Comparison of ENCODE assay signal across 8 cellular contexts in the genomic region with DNA sequence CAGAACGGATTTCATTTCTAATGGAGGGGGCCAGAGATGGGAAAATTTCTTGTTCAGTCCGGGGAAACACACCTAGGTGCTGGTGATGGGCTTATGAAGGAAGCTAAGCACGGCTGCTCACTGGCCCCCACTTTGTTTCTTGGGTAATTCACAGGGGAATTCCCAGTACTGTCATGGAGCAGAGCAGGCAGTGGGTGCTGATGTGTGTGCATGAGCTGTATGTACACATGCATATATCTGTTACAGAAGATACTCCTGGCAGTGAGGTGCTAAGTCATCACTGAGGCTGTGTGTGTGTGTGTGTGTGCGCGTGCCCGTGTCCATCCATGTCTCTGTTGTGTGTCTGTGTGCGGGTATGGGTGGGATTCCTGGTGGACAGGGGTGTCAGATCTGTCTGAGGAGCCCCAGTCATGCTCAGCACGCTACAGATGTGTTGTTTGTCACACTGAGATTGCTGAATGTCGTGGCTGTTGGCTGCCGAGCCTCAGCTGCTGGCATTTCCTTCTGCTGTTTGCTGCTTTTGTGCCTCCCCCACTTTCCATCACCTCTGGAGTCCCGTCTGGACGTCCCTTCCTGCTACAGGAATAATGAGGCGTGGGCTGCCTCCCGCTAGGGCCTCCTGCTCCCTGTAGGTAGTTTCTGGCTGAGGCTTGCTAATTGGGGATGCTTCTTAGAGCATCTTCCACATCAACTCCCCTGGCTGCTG. TPM values are rescaled to one million over a fixed set of nuclear protein-coding genes. Genes with fewer than 3 reads are reported as not detected.
DNase-seq lines count a peak whose midpoint lies in the region; ATAC-seq lines count a peak whose summit lies in the region.

No MANE protein-coding gene starts in this region.

- ATAC-seq in GM19395 (IDR thresholded peaks at IDR 0.05; ENCODE audit: unreplicated experiment), result peak; percentile 43
- ATAC-seq in HG03342 (IDR thresholded peaks at IDR 0.05; ENCODE audit: unreplicated experiment), result peak; percentile 53

- peak; percentile 35 for DNase-seq in activated T-cell treated with anti-CD3 and anti-CD28 coated beads for 24 hours (ENCODE audit: low read depth)
- DNase-seq in left kidney (ENCODE audit: low read depth, low spot score), result peak; percentile 23
- DNase-seq in 8988T, result no peak
- no peak for DNase-seq in occipital lobe (lab: John Stamatoyannopoulos, UW)
- DNase-seq in NCI-H128 (lab: John Stamatoyannopoulos, UW; ENCODE audit: unreplicated experiment), result no peak
- no peak for DNase-seq in NCI-H2029 treated with DMSO at 0.1 percent for 48 hours (lab: John Stamatoyannopoulos, UW)

RNA-seq across cellular contexts. Expression of gene JADE1, which starts 53.3 kb away (rescaled TPM):
- total RNA-seq in occipital lobe, result 44.3 TPM

Comparison
In these comparisons a context has a peak if more than half of its experiments do, and no peak if none do; other contexts are left out.
1. DNase-seq: peak in activated T-cell treated with anti-CD3 and anti-CD28 coated beads for 24 hours (single experiment) and left kidney (single experiment); none in 8988T (single experiment), occipital lobe (single experiment), NCI-H128 (single experiment) and NCI-H2029 treated with DMSO at 0.1 percent for 48 hours (single experiment).